In the genomic region with DNA sequence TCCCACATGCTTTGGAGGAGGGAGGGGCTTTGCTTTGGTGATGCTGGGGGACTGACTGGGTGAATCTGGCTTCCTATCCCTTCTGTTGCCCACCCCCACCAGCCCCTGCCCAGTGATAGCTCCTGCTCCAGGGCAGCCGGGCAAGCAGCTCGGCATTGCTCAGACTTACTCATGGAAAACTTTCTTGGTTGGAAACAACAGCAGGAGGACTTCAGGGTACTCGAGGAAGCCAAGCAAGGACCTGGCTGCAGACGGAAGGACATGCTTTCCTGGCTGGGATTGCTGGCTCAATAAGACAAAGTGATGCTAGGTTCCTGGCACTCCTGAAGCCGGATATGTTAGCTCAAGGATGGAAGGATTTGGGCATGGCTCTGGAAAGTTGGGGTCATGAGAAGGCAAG, we compare ENCODE assay signal across 1 cellular context.
TF ChIP-seq lines count a peak whose summit lies in the region.

No MANE protein-coding gene starts in this region.

TF ChIP-seq in IMR-90, 13 proteins besides CTCF, POLR2A, EP300 and RAD21 (continued from another document):
- TF ChIP-seq MAZ (IDR thresholded peaks at IDR 0.05; ENCODE audit: borderline replicate concordance, low read depth, low read length) (no peak), ELK1 (IDR thresholded peaks at IDR 0.05; ENCODE audit: borderline replicate concordance, low read depth, low read length) (no peak), NFE2L2 (IDR thresholded peaks at IDR 0.05; ENCODE audit: low read depth, low read length) (no peak), USF2 (IDR thresholded peaks at IDR 0.05; ENCODE audit: low read depth, low read length) (no peak), RFX5 (IDR thresholded peaks at IDR 0.05; ENCODE audit: low read depth, low read length) (no peak)
